1 cellular context compared by ENCODE assay signal in genomic region chr2:207157162-207157481, GRCh38.
TF ChIP-seq lines count a peak whose summit lies in the region.

No MANE protein-coding gene starts in this region.

TF ChIP-seq in A549, 52 proteins besides CTCF, POLR2A, EP300 and RAD21 (continued from another document):
- TF ChIP-seq USF2 (IDR thresholded peaks at IDR 0.05): no peak
- TF ChIP-seq REST (IDR thresholded peaks at IDR 0.05): no peak
